12 cellular contexts compared by ENCODE assay signal in genomic region chr17:78977992-78978973, GRCh38. TPM values are rescaled to one million over a fixed set of nuclear protein-coding genes. Genes with fewer than 3 reads are reported as not detected.
DNase-seq lines count a peak whose midpoint lies in the region; ATAC-seq and TF ChIP-seq lines count a peak whose summit lies in the region.
"Had no signal": no experiment of that assay in that cellular context is flagged by ENCODE, and none has a peak within 500 bp of the region (broad histone marks: within the 10 kb centered on the region; RNA-seq: fewer than 3 reads in every experiment).

No MANE protein-coding gene starts in this region.

- no peak for DNase-seq in activated CD4-positive, alpha-beta T cell treated with anti-CD3 and anti-CD28 coated beads, Interleukin-2, amount 10 ng/mL, durations not matched to agents 24 days and 14 days
- no peak for DNase-seq in activated CD4-positive, alpha-beta T cell treated with anti-CD3 and anti-CD28 coated beads, Interleukin-2, amount 50 U/mL, for 1 hour
- DNase-seq in activated T-helper 1 cell treated with anti-CD3 and anti-CD28 coated beads, Interleukin-12 subunit alpha, Interleukin-12 subunit beta, Interleukin-2, Interleukin-4 antibody, amounts not matched to agents 30 ng/mL and 10 ng/mL and 1 ng/mL, durations not matched to agents 14 hours and 24 hours and 36 hours (ENCODE audit: low spot score), result no peak
- DNase-seq in left ventricle myocardium inferior, result peak; percentile 64
- DNase-seq in CD8-positive, alpha-beta memory T cell, result no peak
- no peak for DNase-seq in GM13977 (ENCODE audit: low spot score)
- DNase-seq: AML-193; central memory CD4-positive, alpha-beta T cell; immature natural killer cell had no signal

- POLR2A ChIA-PET in CD8-positive, alpha-beta memory T cell (lab: Charles Lee), result no interaction called here

- H3K4me3 ChIP-seq in left ventricle myocardium inferior (peak overlapping the region; percentile 66), subcutaneous abdominal adipose tissue (ENCODE audit: low read depth in 1 of 5, low read length in 5 of 5) (peak overlapping the region; percentile 2 to 65 (median 61))
- H3K4me3 ChIP-seq in CD8-positive, alpha-beta memory T cell (ENCODE audit: low read length), result no peak overlapping the region

- H3K27me3 ChIP-seq in left ventricle myocardium inferior (ENCODE audit: low read depth) (no peaks in the 10 kb centered on the region), subcutaneous abdominal adipose tissue (ENCODE audit: control insufficient read depth in 5 of 5, insufficient read depth in 4 of 5, low read length in 5 of 5) (no peaks in the 10 kb centered on the region)
- no peaks in the 10 kb centered on the region for H3K27me3 ChIP-seq in CD8-positive, alpha-beta memory T cell (ENCODE audit: insufficient read depth, low read length, poor library complexity, severe bottlenecking)

- intact Hi-C loops in activated CD4-positive, alpha-beta T cell treated with anti-CD3 and anti-CD28 coated beads, Interleukin-2, amount 10 ng/mL, durations not matched to agents 24 days and 14 days (cut with micrococcal nuclease), result no loop called here
- intact Hi-C loops in activated T-helper 1 cell treated with anti-CD3 and anti-CD28 coated beads, Interleukin-12 subunit alpha, Interleukin-12 subunit beta, Interleukin-2, Interleukin-4 antibody, amounts not matched to agents 30 ng/mL and 10 ng/mL and 1 ng/mL, durations not matched to agents 14 hours and 24 hours and 36 hours (cut with micrococcal nuclease), result no loop called here
- intact Hi-C loops in left ventricle myocardium inferior (cut with micrococcal nuclease), result no loop called here

- no peak for ATAC-seq in HG03571 (IDR thresholded peaks at IDR 0.05; ENCODE audit: unreplicated experiment)

- in situ Hi-C loops in GM13977 (cut with MboI; ENCODE audit: low pct_unique_long_range_greater_than_20kb, low sequenced_read_pairs, unreplicated experiment), result loop anchor here (10.0 kb wide), 1 partner anchor 113 kb away; no protein-coding TSS in a partner anchor

- no peak overlapping the region for H3K27ac Mint-ChIP-seq in activated CD4-positive, alpha-beta T cell treated with anti-CD3 and anti-CD28 coated beads, Interleukin-2, amount 10 ng/mL, durations not matched to agents 24 days and 14 days
- no peak overlapping the region for H3K27ac Mint-ChIP-seq in activated T-helper 1 cell treated with anti-CD3 and anti-CD28 coated beads, Interleukin-12 subunit alpha, Interleukin-12 subunit beta, Interleukin-2, Interleukin-4 antibody, amounts not matched to agents 30 ng/mL and 10 ng/mL and 1 ng/mL, durations not matched to agents 14 hours and 24 hours and 36 hours
- peak overlapping the region in 1 of 8 donors; percentile 64 for H3K27ac Mint-ChIP-seq in CD8-positive, alpha-beta memory T cell
- H3K27ac Mint-ChIP-seq: immature natural killer cell had no signal

- no peaks in the 10 kb centered on the region for H3K27me3 Mint-ChIP-seq in activated CD4-positive, alpha-beta T cell treated with anti-CD3 and anti-CD28 coated beads, Interleukin-2, amount 10 ng/mL, durations not matched to agents 24 days and 14 days
- H3K27me3 Mint-ChIP-seq in activated T-helper 1 cell treated with anti-CD3 and anti-CD28 coated beads, Interleukin-12 subunit alpha, Interleukin-12 subunit beta, Interleukin-2, Interleukin-4 antibody, amounts not matched to agents 30 ng/mL and 10 ng/mL and 1 ng/mL, durations not matched to agents 14 hours and 24 hours and 36 hours (ENCODE audit: insufficient read depth), result no peaks in the 10 kb centered on the region
- H3K27me3 Mint-ChIP-seq in CD8-positive, alpha-beta memory T cell, result peaks cover 2 to 3% of the 10 kb centered on the region in 2 donors

- peaks cover 10% of the 10 kb centered on the region for H3K36me3 ChIP-seq in left ventricle myocardium inferior
- H3K36me3 ChIP-seq in subcutaneous abdominal adipose tissue (ENCODE audit: control insufficient read depth in 5 of 5, insufficient read depth in 5 of 5, low read length in 5 of 5), result peaks cover 0 to 11% (median 3%) of the 10 kb centered on the region in 5 donors
- H3K36me3 ChIP-seq in CD8-positive, alpha-beta memory T cell (ENCODE audit: insufficient read depth, low read length), result no peaks in the 10 kb centered on the region

- H3K4me3 Mint-ChIP-seq in activated CD4-positive, alpha-beta T cell treated with anti-CD3 and anti-CD28 coated beads, Interleukin-2, amount 10 ng/mL, durations not matched to agents 24 days and 14 days, result peak overlapping the region; percentile 82
- peak overlapping the region; percentile 80 for H3K4me3 Mint-ChIP-seq in activated T-helper 1 cell treated with anti-CD3 and anti-CD28 coated beads, Interleukin-12 subunit alpha, Interleukin-12 subunit beta, Interleukin-2, Interleukin-4 antibody, amounts not matched to agents 30 ng/mL and 10 ng/mL and 1 ng/mL, durations not matched to agents 14 hours and 24 hours and 36 hours
- H3K4me3 Mint-ChIP-seq in CD8-positive, alpha-beta memory T cell, result peak overlapping the region in 2 of 7 donors; percentile 15 to 34
- H3K4me3 Mint-ChIP-seq: immature natural killer cell had no signal

- peaks cover 72% of the 10 kb centered on the region for H3K4me1 ChIP-seq in left ventricle myocardium inferior
- peaks cover 4 to 70% (median 68%) of the 10 kb centered on the region in 5 donors for H3K4me1 ChIP-seq in subcutaneous abdominal adipose tissue (ENCODE audit: control insufficient read depth in 5 of 5, insufficient read depth in 5 of 5, low read length in 5 of 5)
- H3K4me1 ChIP-seq in CD8-positive, alpha-beta memory T cell (ENCODE audit: insufficient read depth, low read length), result peaks cover 3% of the 10 kb centered on the region

- H3K4me1 Mint-ChIP-seq in activated CD4-positive, alpha-beta T cell treated with anti-CD3 and anti-CD28 coated beads, Interleukin-2, amount 10 ng/mL, durations not matched to agents 24 days and 14 days, result peaks cover 11% of the 10 kb centered on the region
- peaks cover 10% of the 10 kb centered on the region for H3K4me1 Mint-ChIP-seq in activated T-helper 1 cell treated with anti-CD3 and anti-CD28 coated beads, Interleukin-12 subunit alpha, Interleukin-12 subunit beta, Interleukin-2, Interleukin-4 antibody, amounts not matched to agents 30 ng/mL and 10 ng/mL and 1 ng/mL, durations not matched to agents 14 hours and 24 hours and 36 hours (ENCODE audit: low read depth)
- H3K4me1 Mint-ChIP-seq in CD8-positive, alpha-beta memory T cell, result peaks cover 0 to 15% (median 10%) of the 10 kb centered on the region in 3 donors
- H3K4me1 Mint-ChIP-seq: immature natural killer cell had no signal

- H3K9ac ChIP-seq in subcutaneous abdominal adipose tissue (ENCODE audit: low read length in 5 of 5), result peak overlapping the region in 4 of 5 donors; percentile 3 to 59 (median 28)

- CTCF ChIA-PET in CD8-positive, alpha-beta memory T cell (lab: Charles Lee), result interaction anchor here (1.3 to 3.3 kb wide), 2 partner anchors 7 to 112 kb away, joined by 5 to 12 read pairs; no protein-coding TSS in a partner anchor

- H3K9me3 ChIP-seq in left ventricle myocardium inferior (replicated peaks), result no peaks in the 10 kb centered on the region
- no peaks in the 10 kb centered on the region for H3K9me3 ChIP-seq in subcutaneous abdominal adipose tissue (ENCODE audit: control insufficient read depth in 5 of 5, low read length in 5 of 5)
- H3K9me3 ChIP-seq in CD8-positive, alpha-beta memory T cell (ENCODE audit: low read length), result no peaks in the 10 kb centered on the region

- no peaks in the 10 kb centered on the region for H3K9me3 Mint-ChIP-seq in activated CD4-positive, alpha-beta T cell treated with anti-CD3 and anti-CD28 coated beads, Interleukin-2, amount 10 ng/mL, durations not matched to agents 24 days and 14 days
- H3K9me3 Mint-ChIP-seq in activated T-helper 1 cell treated with anti-CD3 and anti-CD28 coated beads, Interleukin-12 subunit alpha, Interleukin-12 subunit beta, Interleukin-2, Interleukin-4 antibody, amounts not matched to agents 30 ng/mL and 10 ng/mL and 1 ng/mL, durations not matched to agents 14 hours and 24 hours and 36 hours, result no peaks in the 10 kb centered on the region
- H3K9me3 Mint-ChIP-seq in CD8-positive, alpha-beta memory T cell, result no peaks in the 10 kb centered on the region
- H3K9me3 Mint-ChIP-seq: immature natural killer cell had no signal

- TF ChIP-seq CTCF in left ventricle myocardium inferior (IDR thresholded peaks at IDR 0.05; ENCODE audit: borderline replicate concordance), result peak; percentile 48
- no peak for TF ChIP-seq CTCF in GM13977 (IDR thresholded peaks at IDR 0.05; ENCODE audit: extremely low read depth, insufficient read depth, missing control alignments)

- H3K27ac ChIP-seq in left ventricle myocardium inferior (replicated peaks) (peak overlapping the region; percentile 85), subcutaneous abdominal adipose tissue (ENCODE audit: low read depth, low read length) (peak overlapping the region; percentile 50)
- no peak overlapping the region for H3K27ac ChIP-seq in CD8-positive, alpha-beta memory T cell (ENCODE audit: low read depth, low read length)

- peaks cover 12% of the 10 kb centered on the region for H3K36me3 Mint-ChIP-seq in activated CD4-positive, alpha-beta T cell treated with anti-CD3 and anti-CD28 coated beads, Interleukin-2, amount 10 ng/mL, durations not matched to agents 24 days and 14 days (ENCODE audit: low read depth)
- H3K36me3 Mint-ChIP-seq in activated T-helper 1 cell treated with anti-CD3 and anti-CD28 coated beads, Interleukin-12 subunit alpha, Interleukin-12 subunit beta, Interleukin-2, Interleukin-4 antibody, amounts not matched to agents 30 ng/mL and 10 ng/mL and 1 ng/mL, durations not matched to agents 14 hours and 24 hours and 36 hours (ENCODE audit: low read depth), result peaks cover 9% of the 10 kb centered on the region
- H3K36me3 Mint-ChIP-seq in CD8-positive, alpha-beta memory T cell, result no peaks in the 10 kb centered on the region
- H3K36me3 Mint-ChIP-seq: immature natural killer cell had no signal

RNA-seq across cellular contexts. Expression of gene LGALS3BP, which starts 1.4 kb away (rescaled TPM):
- total RNA-seq in activated CD4-positive, alpha-beta T cell treated with anti-CD3 and anti-CD28 coated beads, Interleukin-2, amount 10 ng/mL, durations not matched to agents 24 days and 14 days, result 73.3 and 74.2 TPM in 2 replicates
- 75.3 and 78.5 TPM in 2 replicates for total RNA-seq in activated T-helper 1 cell treated with anti-CD3 and anti-CD28 coated beads, Interleukin-12 subunit alpha, Interleukin-12 subunit beta, Interleukin-2, Interleukin-4 antibody, amounts not matched to agents 30 ng/mL and 10 ng/mL and 1 ng/mL, durations not matched to agents 14 hours and 24 hours and 36 hours
- total RNA-seq in left ventricle myocardium inferior, result 585 TPM
- 1 to 10 TPM; 8.6 to 9.1 TPM for total RNA-seq in CD8-positive, alpha-beta memory T cell
- 23.1 TPM for polyA plus RNA-seq in CD8-positive, alpha-beta memory T cell

RNA-seq across cellular contexts. Expression of gene CANT1, which starts 31.3 kb away (rescaled TPM):
- total RNA-seq in activated CD4-positive, alpha-beta T cell treated with anti-CD3 and anti-CD28 coated beads, Interleukin-2, amount 10 ng/mL, durations not matched to agents 24 days and 14 days, result 62.4 and 70.5 TPM in 2 replicates
- total RNA-seq in activated T-helper 1 cell treated with anti-CD3 and anti-CD28 coated beads, Interleukin-12 subunit alpha, Interleukin-12 subunit beta, Interleukin-2, Interleukin-4 antibody, amounts not matched to agents 30 ng/mL and 10 ng/mL and 1 ng/mL, durations not matched to agents 14 hours and 24 hours and 36 hours, result 54.7 and 57.3 TPM in 2 replicates
- 24.2 TPM for total RNA-seq in left ventricle myocardium inferior
- total RNA-seq in CD8-positive, alpha-beta memory T cell, result 10 to 100 TPM; 45.5 to 47.3 TPM
- polyA plus RNA-seq in CD8-positive, alpha-beta memory T cell, result 13.4 TPM

RNA-seq across cellular contexts. Expression of gene C1QTNF1, which starts 45.7 kb away (rescaled TPM):
- total RNA-seq in activated CD4-positive, alpha-beta T cell treated with anti-CD3 and anti-CD28 coated beads, Interleukin-2, amount 10 ng/mL, durations not matched to agents 24 days and 14 days, result not detected in 2 replicates
- total RNA-seq in activated T-helper 1 cell treated with anti-CD3 and anti-CD28 coated beads, Interleukin-12 subunit alpha, Interleukin-12 subunit beta, Interleukin-2, Interleukin-4 antibody, amounts not matched to agents 30 ng/mL and 10 ng/mL and 1 ng/mL, durations not matched to agents 14 hours and 24 hours and 36 hours, result not detected in 2 replicates
- 146 TPM for total RNA-seq in left ventricle myocardium inferior
- total RNA-seq in CD8-positive, alpha-beta memory T cell, result under 1 TPM in 1 of 2 experiments, not detected in 1; 0.22 TPM
- not detected for polyA plus RNA-seq in CD8-positive, alpha-beta memory T cell
- total RNA-seq: T-helper 2 cell treated with Interferon-gamma antibody and Interleukin-4, amounts not matched to agents 100 ng/mL and 5 ng/mL, for 36 hours had no signal
- polyA plus RNA-seq: immature natural killer cell had no signal

RNA-seq across cellular contexts. Expression of gene TIMP2, which starts 53.1 kb away (rescaled TPM):
- 0.54 and 0.64 TPM in 2 replicates for total RNA-seq in activated CD4-positive, alpha-beta T cell treated with anti-CD3 and anti-CD28 coated beads, Interleukin-2, amount 10 ng/mL, durations not matched to agents 24 days and 14 days
- 1.0 and 1.1 TPM in 2 replicates for total RNA-seq in activated T-helper 1 cell treated with anti-CD3 and anti-CD28 coated beads, Interleukin-12 subunit alpha, Interleukin-12 subunit beta, Interleukin-2, Interleukin-4 antibody, amounts not matched to agents 30 ng/mL and 10 ng/mL and 1 ng/mL, durations not matched to agents 14 hours and 24 hours and 36 hours
- total RNA-seq in left ventricle myocardium inferior, result 91.8 TPM
- total RNA-seq in CD8-positive, alpha-beta memory T cell, result 1 to 10 TPM; 1.3 to 1.6 TPM
- polyA plus RNA-seq in CD8-positive, alpha-beta memory T cell, result 0.08 TPM

Comparison
In these comparisons a context has a peak if more than half of its experiments do, and no peak if none do; other contexts are left out.
1. RNA of gene C1QTNF1, which starts 45.7 kb away (total RNA-seq): 146 TPM in left ventricle myocardium inferior (single experiment); 0.22 TPM in CD8-positive, alpha-beta memory T cell, not detected in activated T-helper 1 cell treated with anti-CD3 and anti-CD28 coated beads, Interleukin-12 subunit alpha, Interleukin-12 subunit beta, Interleukin-2, Interleukin-4 antibody, amounts not matched to agents 30 ng/mL and 10 ng/mL and 1 ng/mL, durations not matched to agents 14 hours and 24 hours and 36 hours and not detected in activated CD4-positive, alpha-beta T cell treated with anti-CD3 and anti-CD28 coated beads, Interleukin-2, amount 10 ng/mL, durations not matched to agents 24 days and 14 days; every median in the first group is over 100 times any median in the second.